Comparison of ENCODE assay signal across 1 cellular context in the genomic region with DNA sequence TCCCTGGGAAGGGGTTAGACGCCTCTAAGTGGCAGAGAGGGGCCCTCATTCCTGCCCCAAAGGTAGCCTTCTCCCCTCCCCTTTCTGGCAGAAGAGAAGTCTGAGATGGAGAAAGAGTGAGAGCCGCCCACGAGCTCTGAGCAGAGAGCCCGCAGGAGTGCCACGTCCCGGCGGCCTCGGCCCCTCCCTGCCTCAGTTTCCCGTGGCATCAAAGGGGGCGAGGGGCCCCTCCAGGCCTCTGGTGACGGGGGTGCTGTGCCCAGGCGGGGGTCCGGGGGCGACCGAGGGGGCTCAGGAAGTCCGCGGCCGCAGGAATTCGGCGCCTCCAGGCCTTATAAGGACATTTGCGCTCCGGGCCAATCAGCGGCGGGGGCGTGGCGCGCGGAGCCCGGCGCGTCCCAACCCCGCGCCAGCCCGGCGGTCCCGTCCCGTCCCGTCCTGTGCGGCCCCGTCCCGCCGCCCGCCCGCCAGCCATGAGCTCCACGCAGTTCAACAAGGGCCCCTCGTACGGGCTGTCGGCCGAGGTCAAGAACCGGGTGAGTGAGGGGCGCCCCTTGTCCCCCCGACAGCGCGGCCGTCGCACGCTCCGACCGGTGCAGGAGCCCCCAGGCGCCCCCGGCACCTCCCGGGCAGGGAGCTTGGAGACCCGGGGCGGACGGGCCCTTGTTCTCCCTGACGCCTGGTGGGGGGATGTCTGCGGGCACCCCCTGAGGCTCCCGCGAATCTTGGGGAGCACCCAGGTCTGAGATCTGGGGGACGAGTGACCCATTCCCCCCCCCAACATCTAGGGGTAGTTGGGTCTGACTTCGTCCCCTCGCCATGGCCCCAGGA.
TF ChIP-seq lines count a peak whose summit lies in the region.

A gene (plus strand): TSS at position 420 of the 831 bp plus-strand sequence. CDS start 54 bp downstream, at position 474.

TF ChIP-seq in HepG2, 621 proteins besides CTCF, POLR2A, EP300 and RAD21 (continued from another document and continues in another):
- TF ChIP-seq HOXA5 (CRISPR knock-in tag; IDR thresholded peaks at IDR 0.05) (0 out of 2 replicates have a peak, but pooled peaks have one; percentile 34), CEBPG (CRISPR knock-in tag; IDR thresholded peaks at IDR 0.05) (no peak), SATB2 (CRISPR knock-in tag; IDR thresholded peaks at IDR 0.05) (0 out of 2 replicates have a peak, but pooled peaks have one; percentile 67), SPEN (CRISPR knock-in tag; IDR thresholded peaks at IDR 0.05; ENCODE audit: low read depth) (peak; percentile 50; the same call in 1 of the 2 replicates), JDP2 (CRISPR knock-in tag; IDR thresholded peaks at IDR 0.05; ENCODE audit: borderline replicate concordance) (no peak), KDM1A (CRISPR knock-in tag; IDR thresholded peaks at IDR 0.05) (no peak), ZNF446 (CRISPR knock-in tag; IDR thresholded peaks at IDR 0.05) (peak; percentile 43; the same call in 1 of the 2 replicates), CHD4 (IDR thresholded peaks at IDR 0.05; ENCODE audit: borderline replicate concordance, low read length) (no peak), KLF12 (CRISPR knock-in tag; IDR thresholded peaks at IDR 0.05; ENCODE audit: borderline replicate concordance) (peak; percentile 62; the same call in 1 of the 2 replicates), FOXM1 (CRISPR knock-in tag; IDR thresholded peaks at IDR 0.05) (no peak), ZNF660 (CRISPR knock-in tag; IDR thresholded peaks at IDR 0.05; ENCODE audit: borderline replicate concordance, low read depth) (no peak), CAMTA2 (CRISPR knock-in tag; IDR thresholded peaks at IDR 0.05; ENCODE audit: borderline replicate concordance) (0 out of 2 replicates have a peak, but pooled peaks have one; percentile 41), ZNF326 (CRISPR knock-in tag; IDR thresholded peaks at IDR 0.05; ENCODE audit: borderline replicate concordance) (no peak), PCBP2 (optimal IDR thresholded peaks at IDR 0.05; ENCODE audit: low read depth, low read length, poor library complexity, severe bottlenecking) (no peak), ZNF749 (CRISPR knock-in tag; IDR thresholded peaks at IDR 0.05; ENCODE audit: borderline replicate concordance) (0 out of 2 replicates have a peak, but pooled peaks have one; percentile 29), ZNF256 (CRISPR knock-in tag; conservative IDR thresholded peaks at IDR 0.05) (no peak), ZNF337 (CRISPR knock-in tag; IDR thresholded peaks at IDR 0.05; ENCODE audit: borderline replicate concordance, low read depth) (no peak), TARDBP (CRISPR knock-in tag; IDR thresholded peaks at IDR 0.05) (no peak; the same call in 1 of the 2 replicates), FOSL2 (CRISPR knock-in tag; IDR thresholded peaks at IDR 0.05) (no peak), PHF21A (CRISPR knock-in tag; IDR thresholded peaks at IDR 0.05) (peak; percentile 68; the same call in 1 of the 2 replicates), KDM2A (CRISPR knock-in tag; IDR thresholded peaks at IDR 0.05; ENCODE audit: borderline replicate concordance, low read depth) (peak; percentile 59; the same call in 1 of the 2 replicates), ZNF33A (CRISPR knock-in tag; IDR thresholded peaks at IDR 0.05; ENCODE audit: borderline replicate concordance) (no peak), HMG20A (CRISPR knock-in tag; IDR thresholded peaks at IDR 0.05; ENCODE audit: borderline replicate concordance) (no peak), SIN3B (IDR thresholded peaks at IDR 0.05; ENCODE audit: low read length) (no peak), NKX3-1 (CRISPR knock-in tag; IDR thresholded peaks at IDR 0.05) (0 out of 2 replicates have a peak, but pooled peaks have one; percentile 17), ELF4 (CRISPR knock-in tag; IDR thresholded peaks at IDR 0.05; ENCODE audit: borderline replicate concordance) (no peak), ZFP62 (CRISPR knock-in tag; IDR thresholded peaks at IDR 0.05) (no peak), ZSCAN25 (CRISPR knock-in tag; IDR thresholded peaks at IDR 0.05) (no peak), POLR2G (IDR thresholded peaks at IDR 0.05; ENCODE audit: low read depth, low read length) (peak; percentile 72), ZNF564 (CRISPR knock-in tag; IDR thresholded peaks at IDR 0.05) (0 out of 2 replicates have a peak, but pooled peaks have one; percentile 26), RORA (CRISPR knock-in tag; IDR thresholded peaks at IDR 0.05) (no peak), TOE1 (CRISPR knock-in tag; IDR thresholded peaks at IDR 0.05) (no peak), KLF16 (CRISPR knock-in tag; IDR thresholded peaks at IDR 0.05) (peak in 1 of 2 experiments; percentile 43; a peak in 1 of 4 replicates), ZNF263 (CRISPR knock-in tag; IDR thresholded peaks at IDR 0.05) (peak; percentile 14; the same call in 1 of the 2 replicates)
- TF ChIP-seq, protein P1, sequence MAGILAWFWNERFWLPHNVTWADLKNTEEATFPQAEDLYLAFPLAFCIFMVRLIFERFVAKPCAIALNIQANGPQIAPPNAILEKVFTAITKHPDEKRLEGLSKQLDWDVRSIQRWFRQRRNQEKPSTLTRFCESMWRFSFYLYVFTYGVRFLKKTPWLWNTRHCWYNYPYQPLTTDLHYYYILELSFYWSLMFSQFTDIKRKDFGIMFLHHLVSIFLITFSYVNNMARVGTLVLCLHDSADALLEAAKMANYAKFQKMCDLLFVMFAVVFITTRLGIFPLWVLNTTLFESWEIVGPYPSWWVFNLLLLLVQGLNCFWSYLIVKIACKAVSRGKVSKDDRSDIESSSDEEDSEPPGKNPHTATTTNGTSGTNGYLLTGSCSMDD (CRISPR knock-in tag; IDR thresholded peaks at IDR 0.05) = no peak
- TF ChIP-seq, protein P2, sequence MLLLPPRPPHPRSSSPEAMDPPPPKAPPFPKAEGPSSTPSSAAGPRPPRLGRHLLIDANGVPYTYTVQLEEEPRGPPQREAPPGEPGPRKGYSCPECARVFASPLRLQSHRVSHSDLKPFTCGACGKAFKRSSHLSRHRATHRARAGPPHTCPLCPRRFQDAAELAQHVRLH (CRISPR knock-in tag; IDR thresholded peaks at IDR 0.05; ENCODE audit: borderline replicate concordance, low read depth) = no peak
- TF ChIP-seq, protein P3, sequence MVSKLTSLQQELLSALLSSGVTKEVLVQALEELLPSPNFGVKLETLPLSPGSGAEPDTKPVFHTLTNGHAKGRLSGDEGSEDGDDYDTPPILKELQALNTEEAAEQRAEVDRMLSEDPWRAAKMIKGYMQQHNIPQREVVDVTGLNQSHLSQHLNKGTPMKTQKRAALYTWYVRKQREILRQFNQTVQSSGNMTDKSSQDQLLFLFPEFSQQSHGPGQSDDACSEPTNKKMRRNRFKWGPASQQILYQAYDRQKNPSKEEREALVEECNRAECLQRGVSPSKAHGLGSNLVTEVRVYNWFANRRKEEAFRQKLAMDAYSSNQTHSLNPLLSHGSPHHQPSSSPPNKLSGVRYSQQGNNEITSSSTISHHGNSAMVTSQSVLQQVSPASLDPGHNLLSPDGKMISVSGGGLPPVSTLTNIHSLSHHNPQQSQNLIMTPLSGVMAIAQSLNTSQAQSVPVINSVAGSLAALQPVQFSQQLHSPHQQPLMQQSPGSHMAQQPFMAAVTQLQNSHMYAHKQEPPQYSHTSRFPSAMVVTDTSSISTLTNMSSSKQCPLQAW (CRISPR knock-in tag; IDR thresholded peaks at IDR 0.05) = peak; percentile 15; the same call in 1 of the 2 replicates
- TF ChIP-seq, protein P4, sequence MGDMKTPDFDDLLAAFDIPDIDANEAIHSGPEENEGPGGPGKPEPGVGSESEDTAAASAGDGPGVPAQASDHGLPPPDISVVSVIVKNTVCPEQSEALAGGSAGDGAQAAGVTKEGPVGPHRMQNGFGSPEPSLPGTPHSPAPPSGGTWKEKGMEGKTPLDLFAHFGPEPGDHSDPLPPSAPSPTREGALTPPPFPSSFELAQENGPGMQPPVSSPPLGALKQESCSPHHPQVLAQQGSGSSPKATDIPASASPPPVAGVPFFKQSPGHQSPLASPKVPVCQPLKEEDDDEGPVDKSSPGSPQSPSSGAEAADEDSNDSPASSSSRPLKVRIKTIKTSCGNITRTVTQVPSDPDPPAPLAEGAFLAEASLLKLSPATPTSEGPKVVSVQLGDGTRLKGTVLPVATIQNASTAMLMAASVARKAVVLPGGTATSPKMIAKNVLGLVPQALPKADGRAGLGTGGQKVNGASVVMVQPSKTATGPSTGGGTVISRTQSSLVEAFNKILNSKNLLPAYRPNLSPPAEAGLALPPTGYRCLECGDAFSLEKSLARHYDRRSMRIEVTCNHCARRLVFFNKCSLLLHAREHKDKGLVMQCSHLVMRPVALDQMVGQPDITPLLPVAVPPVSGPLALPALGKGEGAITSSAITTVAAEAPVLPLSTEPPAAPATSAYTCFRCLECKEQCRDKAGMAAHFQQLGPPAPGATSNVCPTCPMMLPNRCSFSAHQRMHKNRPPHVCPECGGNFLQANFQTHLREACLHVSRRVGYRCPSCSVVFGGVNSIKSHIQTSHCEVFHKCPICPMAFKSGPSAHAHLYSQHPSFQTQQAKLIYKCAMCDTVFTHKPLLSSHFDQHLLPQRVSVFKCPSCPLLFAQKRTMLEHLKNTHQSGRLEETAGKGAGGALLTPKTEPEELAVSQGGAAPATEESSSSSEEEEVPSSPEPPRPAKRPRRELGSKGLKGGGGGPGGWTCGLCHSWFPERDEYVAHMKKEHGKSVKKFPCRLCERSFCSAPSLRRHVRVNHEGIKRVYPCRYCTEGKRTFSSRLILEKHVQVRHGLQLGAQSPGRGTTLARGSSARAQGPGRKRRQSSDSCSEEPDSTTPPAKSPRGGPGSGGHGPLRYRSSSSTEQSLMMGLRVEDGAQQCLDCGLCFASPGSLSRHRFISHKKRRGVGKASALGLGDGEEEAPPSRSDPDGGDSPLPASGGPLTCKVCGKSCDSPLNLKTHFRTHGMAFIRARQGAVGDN (CRISPR knock-in tag; IDR thresholded peaks at IDR 0.05) = peak; percentile 77
- TF ChIP-seq, protein P5, sequence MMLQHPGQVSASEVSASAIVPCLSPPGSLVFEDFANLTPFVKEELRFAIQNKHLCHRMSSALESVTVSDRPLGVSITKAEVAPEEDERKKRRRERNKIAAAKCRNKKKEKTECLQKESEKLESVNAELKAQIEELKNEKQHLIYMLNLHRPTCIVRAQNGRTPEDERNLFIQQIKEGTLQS (CRISPR knock-in tag; IDR thresholded peaks at IDR 0.05) = 0 out of 2 replicates have a peak, but pooled peaks have one; percentile 20
- TF ChIP-seq, protein P6, sequence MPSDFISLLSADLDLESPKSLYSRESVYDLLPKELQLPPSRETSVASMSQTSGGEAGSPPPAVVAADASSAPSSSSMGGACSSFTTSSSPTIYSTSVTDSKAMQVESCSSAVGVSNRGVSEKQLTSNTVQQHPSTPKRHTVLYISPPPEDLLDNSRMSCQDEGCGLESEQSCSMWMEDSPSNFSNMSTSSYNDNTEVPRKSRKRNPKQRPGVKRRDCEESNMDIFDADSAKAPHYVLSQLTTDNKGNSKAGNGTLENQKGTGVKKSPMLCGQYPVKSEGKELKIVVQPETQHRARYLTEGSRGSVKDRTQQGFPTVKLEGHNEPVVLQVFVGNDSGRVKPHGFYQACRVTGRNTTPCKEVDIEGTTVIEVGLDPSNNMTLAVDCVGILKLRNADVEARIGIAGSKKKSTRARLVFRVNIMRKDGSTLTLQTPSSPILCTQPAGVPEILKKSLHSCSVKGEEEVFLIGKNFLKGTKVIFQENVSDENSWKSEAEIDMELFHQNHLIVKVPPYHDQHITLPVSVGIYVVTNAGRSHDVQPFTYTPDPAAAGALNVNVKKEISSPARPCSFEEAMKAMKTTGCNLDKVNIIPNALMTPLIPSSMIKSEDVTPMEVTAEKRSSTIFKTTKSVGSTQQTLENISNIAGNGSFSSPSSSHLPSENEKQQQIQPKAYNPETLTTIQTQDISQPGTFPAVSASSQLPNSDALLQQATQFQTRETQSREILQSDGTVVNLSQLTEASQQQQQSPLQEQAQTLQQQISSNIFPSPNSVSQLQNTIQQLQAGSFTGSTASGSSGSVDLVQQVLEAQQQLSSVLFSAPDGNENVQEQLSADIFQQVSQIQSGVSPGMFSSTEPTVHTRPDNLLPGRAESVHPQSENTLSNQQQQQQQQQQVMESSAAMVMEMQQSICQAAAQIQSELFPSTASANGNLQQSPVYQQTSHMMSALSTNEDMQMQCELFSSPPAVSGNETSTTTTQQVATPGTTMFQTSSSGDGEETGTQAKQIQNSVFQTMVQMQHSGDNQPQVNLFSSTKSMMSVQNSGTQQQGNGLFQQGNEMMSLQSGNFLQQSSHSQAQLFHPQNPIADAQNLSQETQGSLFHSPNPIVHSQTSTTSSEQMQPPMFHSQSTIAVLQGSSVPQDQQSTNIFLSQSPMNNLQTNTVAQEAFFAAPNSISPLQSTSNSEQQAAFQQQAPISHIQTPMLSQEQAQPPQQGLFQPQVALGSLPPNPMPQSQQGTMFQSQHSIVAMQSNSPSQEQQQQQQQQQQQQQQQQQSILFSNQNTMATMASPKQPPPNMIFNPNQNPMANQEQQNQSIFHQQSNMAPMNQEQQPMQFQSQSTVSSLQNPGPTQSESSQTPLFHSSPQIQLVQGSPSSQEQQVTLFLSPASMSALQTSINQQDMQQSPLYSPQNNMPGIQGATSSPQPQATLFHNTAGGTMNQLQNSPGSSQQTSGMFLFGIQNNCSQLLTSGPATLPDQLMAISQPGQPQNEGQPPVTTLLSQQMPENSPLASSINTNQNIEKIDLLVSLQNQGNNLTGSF (CRISPR knock-in tag; IDR thresholded peaks at IDR 0.05) = 0 out of 2 replicates have a peak, but pooled peaks have one; percentile 52
- TF ChIP-seq, protein P7, sequence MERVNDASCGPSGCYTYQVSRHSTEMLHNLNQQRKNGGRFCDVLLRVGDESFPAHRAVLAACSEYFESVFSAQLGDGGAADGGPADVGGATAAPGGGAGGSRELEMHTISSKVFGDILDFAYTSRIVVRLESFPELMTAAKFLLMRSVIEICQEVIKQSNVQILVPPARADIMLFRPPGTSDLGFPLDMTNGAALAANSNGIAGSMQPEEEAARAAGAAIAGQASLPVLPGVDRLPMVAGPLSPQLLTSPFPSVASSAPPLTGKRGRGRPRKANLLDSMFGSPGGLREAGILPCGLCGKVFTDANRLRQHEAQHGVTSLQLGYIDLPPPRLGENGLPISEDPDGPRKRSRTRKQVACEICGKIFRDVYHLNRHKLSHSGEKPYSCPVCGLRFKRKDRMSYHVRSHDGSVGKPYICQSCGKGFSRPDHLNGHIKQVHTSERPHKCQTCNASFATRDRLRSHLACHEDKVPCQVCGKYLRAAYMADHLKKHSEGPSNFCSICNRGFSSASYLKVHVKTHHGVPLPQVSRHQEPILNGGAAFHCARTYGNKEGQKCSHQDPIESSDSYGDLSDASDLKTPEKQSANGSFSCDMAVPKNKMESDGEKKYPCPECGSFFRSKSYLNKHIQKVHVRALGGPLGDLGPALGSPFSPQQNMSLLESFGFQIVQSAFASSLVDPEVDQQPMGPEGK (CRISPR knock-in tag; IDR thresholded peaks at IDR 0.05) = peak; percentile 93
- TF ChIP-seq, protein P8, sequence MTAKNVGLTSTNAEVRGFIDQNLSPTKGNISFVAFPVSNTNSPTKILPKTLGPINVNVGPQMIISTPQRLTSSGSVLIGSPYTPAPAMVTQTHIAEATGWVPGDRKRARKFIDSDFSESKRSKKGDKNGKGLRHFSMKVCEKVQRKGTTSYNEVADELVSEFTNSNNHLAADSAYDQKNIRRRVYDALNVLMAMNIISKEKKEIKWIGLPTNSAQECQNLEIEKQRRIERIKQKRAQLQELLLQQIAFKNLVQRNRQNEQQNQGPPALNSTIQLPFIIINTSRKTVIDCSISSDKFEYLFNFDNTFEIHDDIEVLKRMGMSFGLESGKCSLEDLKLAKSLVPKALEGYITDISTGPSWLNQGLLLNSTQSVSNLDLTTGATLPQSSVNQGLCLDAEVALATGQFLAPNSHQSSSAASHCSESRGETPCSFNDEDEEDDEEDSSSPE (CRISPR knock-in tag; IDR thresholded peaks at IDR 0.05) = 0 out of 2 replicates have a peak, but pooled peaks have one; percentile 27
